ENCODE assay signal across 8 cellular contexts in genomic region chr1:28172690-28173150, GRCh38. TPM values are rescaled to one million over a fixed set of nuclear protein-coding genes. Genes with fewer than 3 reads are reported as not detected.
A peak's percentile ranks its signal among the peaks of the same experiment; 100 is the strongest.
DNase-seq lines count a peak whose midpoint lies in the region; ATAC-seq and TF ChIP-seq lines count a peak whose summit lies in the region.

No MANE protein-coding gene starts in this region.

- TF ChIP-seq CTCF in A673 (conservative IDR thresholded peaks at IDR 0.05; ENCODE audit: low read depth, low read length) = no peak

- POLR2A ChIA-PET in A673 (lab: Charles Lee; ENCODE audit: low non-redundant PET) = no interaction called here

- no peaks in the 10 kb centered on the region for H3K9me3 ChIP-seq in A673 (ENCODE audit: low read depth, low read length, poor library complexity, severe bottlenecking)

- ATAC-seq in GM18502 (IDR thresholded peaks at IDR 0.05; ENCODE audit: poor library complexity, unreplicated experiment) (peak; percentile 70), GM21723 (IDR thresholded peaks at IDR 0.05; ENCODE audit: unreplicated experiment) (peak; percentile 58)

- CTCF ChIA-PET in activated naive CD4-positive, alpha-beta T cell treated with anti-CD3 and anti-CD28 coated beads, Interleukin-2, amount 10 ng/mL, durations not matched to agents 7 days and 5 days (lab: Charles Lee) = interaction anchor here (1.0 to 1.4 kb wide), 2 partner anchors 24 to 63 kb away, joined by 3 to 4 read pairs; partner anchors contain the start of gene ATP5IF1
- CTCF ChIA-PET in A673 (lab: Charles Lee) = no interaction called here

- BruUV-seq in A673 (replicated peaks; lab: Mats Ljungman, UMichigan) = no TSS peak

- DNase-seq in KG1 (lab: John Stamatoyannopoulos, UW) (peak; percentile 20), mucosa of gallbladder (ENCODE audit: low spot score) (peak; percentile 47), A673 (ENCODE audit: low spot score) (no peak), NCI-H748 (lab: John Stamatoyannopoulos, UW; ENCODE audit: unreplicated experiment) (no peak), GM03348 (ENCODE audit: low spot score) (no peak)
- DNase-seq in activated naive CD4-positive, alpha-beta T cell treated with anti-CD3 and anti-CD28 coated beads, Interleukin-2, amount 10 ng/mL, durations not matched to agents 7 days and 5 days = peak; percentile 63

- no peak overlapping the region for H3K27ac ChIP-seq in A673 (ENCODE audit: low read depth, low read length, poor library complexity, severe bottlenecking)

- H3K36me3 ChIP-seq in A673 (ENCODE audit: insufficient read depth, low read length, poor library complexity, severe bottlenecking) = no peaks in the 10 kb centered on the region

- H3K4me1 Mint-ChIP-seq in activated naive CD4-positive, alpha-beta T cell treated with anti-CD3 and anti-CD28 coated beads, Interleukin-2, amount 10 ng/mL, durations not matched to agents 7 days and 5 days = peaks cover 53% of the 10 kb centered on the region

- peaks cover 77% of the 10 kb centered on the region for H3K27me3 Mint-ChIP-seq in activated naive CD4-positive, alpha-beta T cell treated with anti-CD3 and anti-CD28 coated beads, Interleukin-2, amount 10 ng/mL, durations not matched to agents 7 days and 5 days

- intact Hi-C loops in A673 (cut with micrococcal nuclease; ENCODE audit: unreplicated experiment) = no loop called here

- H3K27me3 ChIP-seq in A673 (replicated peaks; ENCODE audit: insufficient read depth, low read depth, low read length, poor library complexity) = no peaks in the 10 kb centered on the region

- H3K27ac Mint-ChIP-seq in activated naive CD4-positive, alpha-beta T cell treated with anti-CD3 and anti-CD28 coated beads, Interleukin-2, amount 10 ng/mL, durations not matched to agents 7 days and 5 days = peak overlapping the region; percentile 36

- no peaks in the 10 kb centered on the region for H3K4me1 ChIP-seq in A673 (ENCODE audit: insufficient read depth, low read length, poor library complexity, severe bottlenecking)

- no peak overlapping the region for H3K4me3 ChIP-seq in A673 (ENCODE audit: low read depth, low read length, poor library complexity, severe bottlenecking)

- peak overlapping the region; percentile 25 for H3K4me3 Mint-ChIP-seq in activated naive CD4-positive, alpha-beta T cell treated with anti-CD3 and anti-CD28 coated beads, Interleukin-2, amount 10 ng/mL, durations not matched to agents 7 days and 5 days

- peaks cover 1% of the 10 kb centered on the region for H3K36me3 Mint-ChIP-seq in activated naive CD4-positive, alpha-beta T cell treated with anti-CD3 and anti-CD28 coated beads, Interleukin-2, amount 10 ng/mL, durations not matched to agents 7 days and 5 days

- no peaks in the 10 kb centered on the region for H3K9me3 Mint-ChIP-seq in activated naive CD4-positive, alpha-beta T cell treated with anti-CD3 and anti-CD28 coated beads, Interleukin-2, amount 10 ng/mL, durations not matched to agents 7 days and 5 days

RNA-seq across cellular contexts. Expression of gene PTAFR, which starts 3.8 kb away (rescaled TPM):
- 9.8 TPM for total RNA-seq in mucosa of gallbladder
- total RNA-seq in A673 (2021) = 0.09 and 0.11 TPM in 2 replicates

Comparison
In these comparisons a context has a peak if more than half of its experiments do, and no peak if none do; other contexts are left out.
1. DNase-seq: peak in KG1 (single experiment), activated naive CD4-positive, alpha-beta T cell treated with anti-CD3 and anti-CD28 coated beads, Interleukin-2, amount 10 ng/mL, durations not matched to agents 7 days and 5 days (single experiment) and mucosa of gallbladder (single experiment); none in A673 (single experiment), NCI-H748 (single experiment) and GM03348 (single experiment).